In the genomic region with DNA sequence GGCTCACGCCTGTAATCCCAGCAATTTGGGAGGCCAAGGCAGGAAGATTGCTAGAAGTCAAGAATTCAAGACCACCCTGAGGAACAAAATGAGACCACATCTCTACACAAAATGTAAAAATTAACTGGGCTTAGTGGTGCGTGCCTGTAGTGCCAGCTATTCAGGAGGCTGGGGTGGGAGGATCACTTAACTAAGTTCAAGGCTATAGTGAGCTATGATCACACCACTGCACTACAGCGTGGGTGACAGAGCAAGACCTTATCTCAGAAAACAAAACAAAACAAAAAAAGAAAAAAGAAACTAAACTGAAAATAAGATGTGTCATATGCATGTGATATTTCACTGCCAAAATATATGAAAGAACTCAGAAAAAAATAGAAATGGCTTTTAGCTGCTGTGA, we compare ENCODE assay signal across 24 cellular contexts.
"Had no signal": no experiment of that assay in that cellular context is flagged by ENCODE, and none has a peak within 500 bp of the region (broad histone marks: within the 10 kb centered on the region; RNA-seq: fewer than 3 reads in every experiment).

No MANE protein-coding gene starts in this region.

- DNase-seq: activated CD4-positive, alpha-beta T cell treated with anti-CD3 and anti-CD28 coated beads for 48 hours; activated CD4-positive, alpha-beta T cell treated with anti-CD3 and anti-CD28 coated beads, Interleukin-2, amount 50 U/mL, for 4 hours; activated CD4-positive, CD25-positive, alpha-beta regulatory T cell treated with anti-CD3 and anti-CD28 coated beads, Interleukin-2, amount 50 U/mL, for 72 hours; activated CD8-positive, alpha-beta T cell treated with anti-CD3 and anti-CD28 coated beads, Interleukin-2, amount 10 ng/mL, durations not matched to agents 7 days and 5 days; activated effector memory CD4-positive, alpha-beta T cell treated with Interleukin-2 at 50 U/mL for 16 hours; activated naive CD4-positive, alpha-beta T cell; activated naive CD8-positive, alpha-beta T cell treated with anti-CD3 and anti-CD28 coated beads, Interleukin-2, amount 50 U/mL, for 24 hours; activated T-cell treated with anti-CD3 and anti-CD28 coated beads, Interleukin-2, amount 50 U/mL, for 24 hours; MM.1S; NCI-H1105; NCI-H1436; NCI-H1694 treated with DMSO at 0.1 percent for 48 hours; NCI-H2029 treated with DMSO at 0.1 percent for 48 hours; NCI-H510A treated with DMSO at 0.1 percent for 48 hours; NCI-H69; PC-9; SHP77 treated with DMSO at 0.1 percent for 48 hours; T-helper 17 cell; T-helper 9 cell had no signal

- H3K36me3 Mint-ChIP-seq: activated naive CD4-positive, alpha-beta T cell treated with anti-CD3 and anti-CD28 coated beads, Interleukin-2, amount 50 U/mL, for 72 hours; WTC11 had no signal

- H2AFZ ChIP-seq: PC-9 had no signal

- H3K27ac ChIP-seq: KMS-11, PC-9 had no signal

- ATAC-seq: activated CD8-positive, alpha-beta T cell treated with anti-CD3 and anti-CD28 coated beads, Interleukin-2, amount 10 ng/mL, durations not matched to agents 7 days and 5 days; activated naive CD4-positive, alpha-beta T cell treated with anti-CD3 and anti-CD28 coated beads, Interleukin-2, amount 50 U/mL, for 72 hours; activated naive CD8-positive, alpha-beta T cell treated with anti-CD3 and anti-CD28 coated beads, Interleukin-2, amount 50 U/mL, for 24 hours; T-helper 17 cell; WTC11 had no signal

- H3K9ac ChIP-seq: KMS-11 had no signal

- H3K4me2 ChIP-seq: KMS-11, PC-9 had no signal

- H3K4me1 Mint-ChIP-seq: activated naive CD8-positive, alpha-beta T cell treated with anti-CD3 and anti-CD28 coated beads, Interleukin-2, amount 50 U/mL, for 24 hours; IgD-negative memory B cell; T-helper 17 cell; WTC11 had no signal

- H3K9me3 Mint-ChIP-seq: activated naive CD4-positive, alpha-beta T cell treated with anti-CD3 and anti-CD28 coated beads, Interleukin-2, amount 50 U/mL, for 72 hours; activated naive CD8-positive, alpha-beta T cell treated with anti-CD3 and anti-CD28 coated beads, Interleukin-2, amount 50 U/mL, for 24 hours; activated T-helper 1 cell treated with anti-CD3 and anti-CD28 coated beads, Interleukin-12 subunit alpha, Interleukin-12 subunit beta, Interleukin-2, Interleukin-4 antibody, amounts not matched to agents 30 ng/mL and 10 ng/mL and 1 ng/mL, durations not matched to agents 14 hours and 24 hours and 36 hours had no signal

- H3K27ac Mint-ChIP-seq: activated CD8-positive, alpha-beta T cell treated with anti-CD3 and anti-CD28 coated beads, Interleukin-2, amount 10 ng/mL, durations not matched to agents 7 days and 5 days; activated naive CD4-positive, alpha-beta T cell treated with anti-CD3 and anti-CD28 coated beads, Interleukin-2, amount 50 U/mL, for 72 hours; activated naive CD8-positive, alpha-beta T cell treated with anti-CD3 and anti-CD28 coated beads, Interleukin-2, amount 50 U/mL, for 24 hours; activated T-cell treated with anti-CD3 and anti-CD28 coated beads, Interleukin-2, amount 50 U/mL, for 24 hours; activated T-helper 1 cell treated with anti-CD3 and anti-CD28 coated beads, Interleukin-12 subunit alpha, Interleukin-12 subunit beta, Interleukin-2, Interleukin-4 antibody, amounts not matched to agents 30 ng/mL and 10 ng/mL and 1 ng/mL, durations not matched to agents 14 hours and 24 hours and 36 hours; IgD-negative memory B cell; T-helper 17 cell; WTC11 had no signal

- H3K27me3 Mint-ChIP-seq: activated naive CD8-positive, alpha-beta T cell treated with anti-CD3 and anti-CD28 coated beads, Interleukin-2, amount 50 U/mL, for 24 hours; IgD-negative memory B cell; T-helper 17 cell had no signal

- H3K4me3 ChIP-seq: PC-9 had no signal

- H3K4me3 Mint-ChIP-seq: activated CD8-positive, alpha-beta T cell treated with anti-CD3 and anti-CD28 coated beads, Interleukin-2, amount 10 ng/mL, durations not matched to agents 7 days and 5 days; activated naive CD8-positive, alpha-beta T cell treated with anti-CD3 and anti-CD28 coated beads, Interleukin-2, amount 50 U/mL, for 24 hours; activated T-cell treated with anti-CD3 and anti-CD28 coated beads, Interleukin-2, amount 50 U/mL, for 24 hours; activated T-helper 1 cell treated with anti-CD3 and anti-CD28 coated beads, Interleukin-12 subunit alpha, Interleukin-12 subunit beta, Interleukin-2, Interleukin-4 antibody, amounts not matched to agents 30 ng/mL and 10 ng/mL and 1 ng/mL, durations not matched to agents 14 hours and 24 hours and 36 hours; IgD-negative memory B cell; T-helper 17 cell; WTC11 had no signal
